8 cellular contexts compared by ENCODE assay signal in genomic region chr7:97927797-97928748, GRCh38. TPM values are rescaled to one million over a fixed set of nuclear protein-coding genes. Genes with fewer than 3 reads are reported as not detected.
A peak's percentile ranks its signal among the peaks of the same experiment; 100 is the strongest.
DNase-seq lines count a peak whose midpoint lies in the region; ATAC-seq and TF ChIP-seq lines count a peak whose summit lies in the region.
"Not testable (repeated sequence)": the region's sequence is repeated elsewhere in the genome, so short reads cannot be mapped to it uniquely, and the experiment has no call there.

No MANE protein-coding gene starts in this region.

- not testable (repeated sequence) for H3K36me3 ChIP-seq in HUES64 (ENCODE audit: insufficient read depth, low read length); OCI-LY3 (replicated peaks; ENCODE audit: low read depth, low read length); psoas muscle (ENCODE audit: insufficient read depth in 1 of 2, low read depth in 1 of 2); stomach

- H3K36me3 Mint-ChIP-seq in chondrocyte (ENCODE audit: low read depth): not testable (repeated sequence)

- H3K4me1 Mint-ChIP-seq in chondrocyte (ENCODE audit: low read depth): not testable (repeated sequence)

- H3K27me3 Mint-ChIP-seq in chondrocyte (ENCODE audit: low read depth): not testable (repeated sequence)

- not testable (repeated sequence) for TF ChIP-seq POLR2A in stomach (IDR thresholded peaks at IDR 0.05)

- H3K9me3 Mint-ChIP-seq in chondrocyte (ENCODE audit: low read depth): not testable (repeated sequence)

- peak overlapping the region; percentile 65 for H3K4me3 Mint-ChIP-seq in chondrocyte (ENCODE audit: unreplicated experiment)

- H2AFZ ChIP-seq in OCI-LY3 (ENCODE audit: low read depth, low read length): not testable (repeated sequence)

- ATAC-seq in psoas muscle: not testable (repeated sequence)

- 2% methylated on average over 74 of the region's 80 CpGs for WGBS in HUES64
- WGBS in psoas muscle, 3 donors: 3 to 4% (median 3%) methylated on average over 44 to 80 of the region's 80 CpGs
- whole genome bisulfite sequencing in stomach, 5 donors: 4 to 11% (median 5%) methylated on average over 37 to 80 of the region's 80 CpGs

- peak overlapping the region; percentile 69 for H3K4me2 ChIP-seq in OCI-LY3 (ENCODE audit: low read length)

- not testable (repeated sequence) for H3K27ac Mint-ChIP-seq in chondrocyte (ENCODE audit: unreplicated experiment)

- not testable (repeated sequence) for H3K9ac ChIP-seq in HUES64 (ENCODE audit: low read depth, low read length); OCI-LY3 (ENCODE audit: low read length)

- H4K20me1 ChIP-seq in OCI-LY3 (ENCODE audit: insufficient read depth, low read length): not testable (repeated sequence)

- not testable (repeated sequence) for H3K27ac ChIP-seq in HUES64 (ENCODE audit: low read depth, low read length); OCI-LY3 (ENCODE audit: low read length); psoas muscle; stomach

- intact Hi-C loops in psoas muscle (cut with DNase I); stomach (cut with DNase I; ENCODE audit: low total_unique reads): not testable (repeated sequence)

- peak; percentile 43 for TF ChIP-seq CTCF in OCI-LY3 (IDR thresholded peaks at IDR 0.05; ENCODE audit: low read depth, low read length)
- TF ChIP-seq CTCF in chondrocyte (IDR thresholded peaks at IDR 0.05): peak; percentile 86
- TF ChIP-seq CTCF in psoas muscle (IDR thresholded peaks at IDR 0.05): peak; percentile 76
- peak in 3 of 7 experiments; percentile 70 to 94 (median 88) for TF ChIP-seq CTCF in stomach (IDR thresholded peaks at IDR 0.05)

- peak overlapping the region; percentile 61 for H3K4me3 ChIP-seq in HUES64 (ENCODE audit: low read length)
- peak overlapping the region; percentile 72 for H3K4me3 ChIP-seq in OCI-LY3 (ENCODE audit: low read length)
- H3K4me3 ChIP-seq in iPS-18c (ENCODE audit: insufficient read depth, low read depth, low read length): peak overlapping the region; percentile 44; the same call in 1 of the 2 replicates
- peak overlapping the region; percentile 59 for H3K4me3 ChIP-seq in psoas muscle
- peak overlapping the region; percentile 50 to 60 (median 56) for H3K4me3 ChIP-seq in stomach

- TF ChIP-seq EP300 in stomach (IDR thresholded peaks at IDR 0.05): not testable (repeated sequence)

- H3K79me2 ChIP-seq in OCI-LY3 (ENCODE audit: low read length): not testable (repeated sequence)

- not testable (repeated sequence) for H3K4me1 ChIP-seq in HUES64 (ENCODE audit: insufficient read depth, low read length); OCI-LY3 (ENCODE audit: low read length); psoas muscle
- peaks cover 5 to 12% (median 9%) of the 10 kb centered on the region in 4 donors for H3K4me1 ChIP-seq in stomach

- not testable (repeated sequence) for H3K9me3 ChIP-seq in HUES64 (ENCODE audit: insufficient read depth, low read depth, low read length); OCI-LY3 (ENCODE audit: insufficient read depth, low read length); iPS-18c (ENCODE audit: control insufficient read depth, insufficient read depth, low read length); psoas muscle; stomach

- not testable (repeated sequence) for H3K27me3 ChIP-seq in HUES64 (ENCODE audit: insufficient read depth, low read length); OCI-LY3 (ENCODE audit: low read depth, low read length); psoas muscle (ENCODE audit: insufficient read depth in 3 of 3, low read length in 2 of 3)
- H3K27me3 ChIP-seq in stomach: peaks cover 0 to 21% (median 9%) of the 10 kb centered on the region in 3 donors

- DNase-seq in DMS114 treated with DMSO at 0.1 percent for 48 hours (lab: John Stamatoyannopoulos, UW; ENCODE audit: unreplicated experiment) (peak; percentile 1), psoas muscle (peak; percentile 51 to 68), stomach (peak; percentile 69)
- peak; percentile 50 to 70 (median 69) for DNase-seq in activated CD8-positive, alpha-beta memory T cell treated with anti-CD3 and anti-CD28 coated beads for 48 hours (ENCODE audit: low read depth in 2 of 3, low spot score in 2 of 3)
- DNase-seq in chondrocyte (ENCODE audit: low spot score): not testable (repeated sequence)

RNA-seq across cellular contexts. Expression of gene ASNS, which starts 55.9 kb away (rescaled TPM):
- polyA plus RNA-seq in HUES64 (2013, experiment 1 of 2): 62.8 TPM
- polyA plus RNA-seq in HUES64 (2013, experiment 2 of 2): 73.0 TPM
- total RNA-seq in chondrocyte (28.4 to 238 TPM (median 216 TPM) in 3 replicates), psoas muscle (10 to 100 TPM in 2 of 4 donors, 1 to 10 TPM in 2; 2.9 to 18.0 (median 9.5) TPM), stomach (10 to 100 TPM in 4 of 5 donors, 1 to 10 TPM in 1; 4.7 to 27.8 (median 23.2) TPM)
- polyA plus RNA-seq in psoas muscle (1 to 10 TPM; 4.4 to 8.5 (median 6.8) TPM), stomach (10 to 100 TPM; 24.9 to 52.5 (median 37.6) TPM)
